Comparison of ENCODE assay signal across 8 cellular contexts in genomic region chr16:58733671-58734458, GRCh38. TPM values are rescaled to one million over a fixed set of nuclear protein-coding genes. Genes with fewer than 3 reads are reported as not detected.
DNase-seq lines count a peak whose midpoint lies in the region; ATAC-seq and TF ChIP-seq lines count a peak whose summit lies in the region.

GOT2 (minus strand) TSS chr16:58734316; CDS start chr16:58734228, 88 bp downstream.

- H3K4me3 ChIP-seq in CD4-positive, CD25-positive, alpha-beta regulatory T cell (ENCODE audit: low read depth, low read length) = peak within 1 kb of the TSS; percentile 82

- no peaks in the 10 kb centered on the region for H3K9me3 Mint-ChIP-seq in CD4-positive, CD25-positive, alpha-beta regulatory T cell
- H3K9me3 Mint-ChIP-seq in activated CD8-positive, alpha-beta T cell treated with anti-CD3 and anti-CD28 coated beads for 36 hours = no peaks in the 10 kb centered on the region

- peaks cover 20% of the 10 kb centered on the region for H3K4me1 ChIP-seq in CD4-positive, CD25-positive, alpha-beta regulatory T cell (ENCODE audit: control insufficient read depth, insufficient read depth, low read length, poor library complexity, severe bottlenecking)

- peaks cover 7% of the 10 kb centered on the region for H3K27me3 Mint-ChIP-seq in CD4-positive, CD25-positive, alpha-beta regulatory T cell
- H3K27me3 Mint-ChIP-seq in activated CD8-positive, alpha-beta T cell treated with anti-CD3 and anti-CD28 coated beads for 36 hours = peaks cover under 1% of the 10 kb centered on the region

- CTCF ChIA-PET in activated CD8-positive, alpha-beta T cell treated with anti-CD3 and anti-CD28 coated beads for 36 hours (lab: Charles Lee) = interaction anchor here (0.6 to 4.4 kb wide), 4 partner anchors 22 to 194 kb away, joined by 3 to 32 read pairs (median 3); no protein-coding TSS in a partner anchor

- POLR2A ChIA-PET in activated CD8-positive, alpha-beta T cell treated with anti-CD3 and anti-CD28 coated beads for 36 hours (lab: Charles Lee) = interaction anchor here (1.0 to 2.0 kb wide), 5 partner anchors 16 to 234 kb away, joined by 3 to 4 read pairs (median 3); partner anchors contain the start of genes CNOT1, NDRG4 and SLC38A7

- peak within 1 kb of the TSS; percentile 86 to 92 (median 90) for H3K27ac Mint-ChIP-seq in CD4-positive, CD25-positive, alpha-beta regulatory T cell
- peak within 1 kb of the TSS; percentile 97 for H3K27ac Mint-ChIP-seq in activated CD8-positive, alpha-beta T cell treated with anti-CD3 and anti-CD28 coated beads for 36 hours

- H3K36me3 Mint-ChIP-seq in CD4-positive, CD25-positive, alpha-beta regulatory T cell = no peaks in the 10 kb centered on the region
- H3K36me3 Mint-ChIP-seq in activated CD8-positive, alpha-beta T cell treated with anti-CD3 and anti-CD28 coated beads for 36 hours (ENCODE audit: low read depth) = peaks cover 30% of the 10 kb centered on the region

- no peaks in the 10 kb centered on the region for H3K27me3 ChIP-seq in CD4-positive, CD25-positive, alpha-beta regulatory T cell (ENCODE audit: control insufficient read depth, insufficient read depth, low read length)

- no peaks in the 10 kb centered on the region for H3K36me3 ChIP-seq in CD4-positive, CD25-positive, alpha-beta regulatory T cell (ENCODE audit: control insufficient read depth, insufficient read depth, low read length)

- no peaks in the 10 kb centered on the region for H3K9me3 ChIP-seq in CD4-positive, CD25-positive, alpha-beta regulatory T cell (ENCODE audit: control insufficient read depth in 2 of 2, low read length in 2 of 2)

- H3K27ac ChIP-seq in CD4-positive, CD25-positive, alpha-beta regulatory T cell (ENCODE audit: insufficient read depth, low read length, poor library complexity, severe bottlenecking) = peak within 1 kb of the TSS; percentile 65

- peaks cover 27 to 54% (median 42%) of the 10 kb centered on the region in 4 donors for H3K4me1 Mint-ChIP-seq in CD4-positive, CD25-positive, alpha-beta regulatory T cell
- H3K4me1 Mint-ChIP-seq in activated CD8-positive, alpha-beta T cell treated with anti-CD3 and anti-CD28 coated beads for 36 hours (ENCODE audit: low read depth) = peaks cover 39% of the 10 kb centered on the region

- peak; percentile 62 to 91 (median 78) for DNase-seq in CD4-positive, CD25-positive, alpha-beta regulatory T cell
- DNase-seq in NCI-H748 treated with DMSO at 0.1 percent for 48 hours (lab: John Stamatoyannopoulos, UW) (peak; percentile 62), medulla oblongata (ENCODE audit: extremely low spot score) (peak; percentile 80)
- peak; percentile 86 for DNase-seq in activated CD8-positive, alpha-beta T cell treated with anti-CD3 and anti-CD28 coated beads for 36 hours
- peak; percentile 50 for DNase-seq in effector CD8-positive, alpha-beta T cell (lab: John Stamatoyannopoulos, UW)
- peak; percentile 56 for DNase-seq in stimulated activated CD8-positive, alpha-beta memory T cell treated with anti-CD3 and anti-CD28 coated beads, Interleukin-12 subunit alpha, Interleukin-12 subunit beta, amount 100 ng/mL, for 1 hour (ENCODE audit: low read depth)

- intact Hi-C loops in activated CD8-positive, alpha-beta T cell treated with anti-CD3 and anti-CD28 coated beads for 36 hours (cut with micrococcal nuclease) = loop anchor here (5.0 kb wide), 1 partner anchor 217 kb away; the partner anchor contains the start of gene SETD6

- peak within 1 kb of the TSS; percentile 92 to 98 (median 96) for H3K4me3 Mint-ChIP-seq in CD4-positive, CD25-positive, alpha-beta regulatory T cell
- peak within 1 kb of the TSS; percentile 96 for H3K4me3 Mint-ChIP-seq in activated CD8-positive, alpha-beta T cell treated with anti-CD3 and anti-CD28 coated beads for 36 hours

- peak; percentile 78 for TF ChIP-seq CTCF in activated CD8-positive, alpha-beta T cell treated with anti-CD3 and anti-CD28 coated beads for 36 hours (IDR thresholded peaks at IDR 0.05)

- ATAC-seq in CD4-positive, CD25-positive, alpha-beta regulatory T cell (ENCODE audit: low read depth in 2 of 2) = peak; percentile 98 to 99
- ATAC-seq in GM19372 (IDR thresholded peaks at IDR 0.05; ENCODE audit: low read depth, unreplicated experiment) = peak; percentile 95
- ATAC-seq in HG03558 (IDR thresholded peaks at IDR 0.05; ENCODE audit: extremely low read depth, unreplicated experiment) = peak; percentile 87
- peak; percentile 92 for ATAC-seq in activated CD8-positive, alpha-beta T cell treated with anti-CD3 and anti-CD28 coated beads for 36 hours

RNA-seq across cellular contexts. Expression of gene GOT2, which starts in this region (rescaled TPM):
- 28.7 TPM for total RNA-seq in CD4-positive, CD25-positive, alpha-beta regulatory T cell
- 10 to 100 TPM; 78.7 to 97.5 (median 92.0) TPM for polyA plus RNA-seq in CD4-positive, CD25-positive, alpha-beta regulatory T cell
- total RNA-seq in activated CD8-positive, alpha-beta T cell treated with anti-CD3 and anti-CD28 coated beads for 36 hours = 100 to 1,000 TPM; 159 to 166 TPM

Comparison
In these comparisons a context has a peak if more than half of its experiments do, and no peak if none do; other contexts are left out.
1. Peak in every context shown above with its lines: DNase-seq, ATAC-seq, H3K4me3 ChIP-seq and H3K27ac ChIP-seq.